9 cellular contexts compared by ENCODE assay signal in genomic region chr10:22325272-22325947, GRCh38. TPM values are rescaled to one million over a fixed set of nuclear protein-coding genes. Genes with fewer than 3 reads are reported as not detected.
DNase-seq lines count a peak whose midpoint lies in the region; ATAC-seq and TF ChIP-seq lines count a peak whose summit lies in the region.
"Had no signal": no experiment of that assay in that cellular context is flagged by ENCODE, and none has a peak within 500 bp of the region (broad histone marks: within the 10 kb centered on the region; RNA-seq: fewer than 3 reads in every experiment).

No MANE protein-coding gene starts in this region.

- intact Hi-C loops in Panc1 (cut with micrococcal nuclease; ENCODE audit: unreplicated experiment) = no loop called here

- CTCF ChIA-PET in Panc1 (lab: Charles Lee) = no interaction called here

- H3K27ac ChIP-seq in CD4-positive, CD25-positive, alpha-beta regulatory T cell (ENCODE audit: insufficient read depth, low read length, poor library complexity, severe bottlenecking) = peak overlapping the region; percentile 71
- H3K27ac ChIP-seq in Panc1 (ENCODE audit: low read length) (peak overlapping the region; percentile 78), fibroblast of lung (ENCODE audit: insufficient read depth, low read length) (peak overlapping the region; percentile 39), tibial nerve (peak overlapping the region; percentile 60 to 83 (median 78))

- peak overlapping the region; percentile 88 to 96 (median 91) for H3K4me3 Mint-ChIP-seq in CD4-positive, CD25-positive, alpha-beta regulatory T cell

- peaks cover 3% of the 10 kb centered on the region for H4K20me1 ChIP-seq in fibroblast of lung (ENCODE audit: control insufficient read depth, extremely low read depth, insufficient read depth, low read length)

- peaks cover 39% of the 10 kb centered on the region for H3K27me3 Mint-ChIP-seq in CD4-positive, CD25-positive, alpha-beta regulatory T cell

- peak; percentile 73 to 81 (median 80) for DNase-seq in CD4-positive, CD25-positive, alpha-beta regulatory T cell
- no peak for DNase-seq in Panc1 (ENCODE audit: low read depth, low spot score)
- DNase-seq in activated T-helper 9 cell treated with anti-CD3 and anti-CD28 coated beads, Interleukin-2, amount 50 U/mL, for 16 hours (ENCODE audit: low read depth) = peak; percentile 63
- peak; percentile 57 to 73 for DNase-seq in fibroblast of lung (ENCODE audit: low read depth in 2 of 2)
- DNase-seq in myocyte (ENCODE audit: low read depth) = peak; percentile 67
- peak in 1 of 2 donors; percentile 46 for DNase-seq in tibial nerve (ENCODE audit: low spot score in 2 of 2)

- peaks cover 0 to 4% (median 0%) of the 10 kb centered on the region in 7 donors for H3K9me3 Mint-ChIP-seq in CD4-positive, CD25-positive, alpha-beta regulatory T cell

- peaks cover 25 to 44% (median 36%) of the 10 kb centered on the region in 4 donors for H3K4me1 Mint-ChIP-seq in CD4-positive, CD25-positive, alpha-beta regulatory T cell

- peak overlapping the region; percentile 92 for H3K4me2 ChIP-seq in fibroblast of lung (ENCODE audit: extremely low read depth, insufficient read depth, low read length)

- POLR2A ChIA-PET in Panc1 (lab: Charles Lee) = no interaction called here

- peak; percentile 40 to 52 for ATAC-seq in CD4-positive, CD25-positive, alpha-beta regulatory T cell (ENCODE audit: low read depth in 2 of 2)
- ATAC-seq in GM19351 (IDR thresholded peaks at IDR 0.05; ENCODE audit: unreplicated experiment) (peak; percentile 45), HG03378 (IDR thresholded peaks at IDR 0.05; ENCODE audit: unreplicated experiment) (peak; percentile 50), Panc1 (peak; percentile 80)

- no peak for TF ChIP-seq POLR2A in tibial nerve (IDR thresholded peaks at IDR 0.05)

- peaks cover 37% of the 10 kb centered on the region for H3K4me1 ChIP-seq in CD4-positive, CD25-positive, alpha-beta regulatory T cell (ENCODE audit: control insufficient read depth, insufficient read depth, low read length, poor library complexity, severe bottlenecking)
- peaks cover 19% of the 10 kb centered on the region for H3K4me1 ChIP-seq in Panc1 (ENCODE audit: control insufficient read depth, insufficient read depth, low read length)
- H3K4me1 ChIP-seq in fibroblast of lung (ENCODE audit: control insufficient read depth, extremely low read depth, insufficient read depth, low read length) = no peaks in the 10 kb centered on the region
- peaks cover 0 to 40% (median 20%) of the 10 kb centered on the region in 4 donors for H3K4me1 ChIP-seq in tibial nerve

- peak overlapping the region; percentile 42 to 94 (median 89) for H3K27ac Mint-ChIP-seq in CD4-positive, CD25-positive, alpha-beta regulatory T cell

- TF ChIP-seq EP300 in tibial nerve (IDR thresholded peaks at IDR 0.05) = peak in 1 of 2 donors; percentile 11

- 0 to 1% methylated on average over 20 to 24 of the region's 82 CpGs for WGBS in tibial nerve, 2 donors

- TF ChIP-seq CTCF in Panc1 (IDR thresholded peaks at IDR 0.05) (no peak), fibroblast of lung (conservative IDR thresholded peaks at IDR 0.05 in 1 of 2, IDR thresholded peaks at IDR 0.05 in 1 of 2; ENCODE audit: low read depth in 1 of 2, low read length in 2 of 2) (no peak), tibial nerve (IDR thresholded peaks at IDR 0.05) (peak in 1 of 5 experiments; percentile 10)

- BruUV-seq in Panc1 (replicated peaks; lab: Mats Ljungman, UMichigan) = no TSS peak

- H3K9ac ChIP-seq in fibroblast of lung (ENCODE audit: insufficient read depth, low read length) = peak overlapping the region; percentile 55

- in situ Hi-C loops in Panc1 (cut with HindIII; ENCODE audit: low pct_unique_long_range_greater_than_20kb, low sequenced_read_pairs) = no loop called here

- H3K27me3 ChIP-seq in CD4-positive, CD25-positive, alpha-beta regulatory T cell (ENCODE audit: control insufficient read depth, insufficient read depth, low read length) = peaks cover 15% of the 10 kb centered on the region
- H3K27me3 ChIP-seq in Panc1 (ENCODE audit: control insufficient read depth, insufficient read depth, low read length) (no peaks in the 10 kb centered on the region; the same call in 1 of the 2 replicates), fibroblast of lung (ENCODE audit: control insufficient read depth, insufficient read depth, low read length) (peaks cover 20% of the 10 kb centered on the region), tibial nerve (no peaks in the 10 kb centered on the region)

- H3K79me2 ChIP-seq in fibroblast of lung (ENCODE audit: control insufficient read depth, insufficient read depth, low read length) = peaks cover 4% of the 10 kb centered on the region

- H2AFZ ChIP-seq in fibroblast of lung (ENCODE audit: low read length) = peak overlapping the region; percentile 45

- peaks cover 14% of the 10 kb centered on the region for H3K36me3 ChIP-seq in CD4-positive, CD25-positive, alpha-beta regulatory T cell (ENCODE audit: control insufficient read depth, insufficient read depth, low read length)
- H3K36me3 ChIP-seq in Panc1 (ENCODE audit: control insufficient read depth, insufficient read depth, low read length) (peaks cover 21% of the 10 kb centered on the region), fibroblast of lung (ENCODE audit: control insufficient read depth, insufficient read depth, low read length) (peaks cover 3% of the 10 kb centered on the region), tibial nerve (peaks cover 0 to 32% (median 5%) of the 10 kb centered on the region in 3 donors)

- peaks cover 12% of the 10 kb centered on the region for H3K36me3 Mint-ChIP-seq in CD4-positive, CD25-positive, alpha-beta regulatory T cell

- H3K9me3 ChIP-seq in CD4-positive, CD25-positive, alpha-beta regulatory T cell (ENCODE audit: control insufficient read depth in 2 of 2, low read length in 2 of 2) = no peaks in the 10 kb centered on the region
- H3K9me3 ChIP-seq in Panc1 (ENCODE audit: control insufficient read depth, insufficient read depth, low read depth, low read length) = no peaks in the 10 kb centered on the region
- no peaks in the 10 kb centered on the region for H3K9me3 ChIP-seq in fibroblast of lung (ENCODE audit: control insufficient read depth, insufficient read depth, low read depth, low read length)
- H3K9me3 ChIP-seq in tibial nerve = no peaks in the 10 kb centered on the region

- peak overlapping the region; percentile 90 for H3K4me3 ChIP-seq in CD4-positive, CD25-positive, alpha-beta regulatory T cell (ENCODE audit: low read depth, low read length)
- peak overlapping the region; percentile 56 to 75 for H3K4me3 ChIP-seq in Panc1 (ENCODE audit: low read depth in 2 of 2, low read length in 2 of 2)
- peak overlapping the region; percentile 63 to 74 (median 70) for H3K4me3 ChIP-seq in fibroblast of lung (replicated peaks in 1 of 4; ENCODE audit: control extremely low read depth in 1 of 4, insufficient read depth in 1 of 4, low read depth in 3 of 4, low read length in 4 of 4)
- H3K4me3 ChIP-seq in tibial nerve = peak overlapping the region; percentile 56 to 68 (median 58)

RNA-seq across cellular contexts. Expression of gene BMI1, which starts 4.5 kb away (rescaled TPM):
- 35.3 TPM for total RNA-seq in CD4-positive, CD25-positive, alpha-beta regulatory T cell
- 10 to 100 TPM; 27.0 to 35.3 (median 31.0) TPM for polyA plus RNA-seq in CD4-positive, CD25-positive, alpha-beta regulatory T cell
- 55.1 TPM for total RNA-seq in Panc1 (2021; ENCODE audit: unreplicated experiment)
- polyA plus RNA-seq in Panc1 (2012; ENCODE audit: insufficient read length) = 27.4 TPM
- 41.6 and 53.2 TPM in 2 replicates for total RNA-seq in fibroblast of lung
- 30.6 and 44.3 TPM in 2 replicates for polyA plus RNA-seq in fibroblast of lung
- polyA plus RNA-seq in fibroblast of lung (2012) = 33.8 and 42.1 TPM in 2 replicates
- 22.7 and 28.6 TPM in 2 replicates for polyA minus RNA-seq in fibroblast of lung (ENCODE audit: low replicate concordance)
- total RNA-seq in myocyte = 63.3 and 65.6 TPM in 2 replicates
- polyA plus RNA-seq in myocyte (2012) = 28.6 TPM
- total RNA-seq in tibial nerve = 100 to 1,000 TPM in 1 of 4 donors, 10 to 100 TPM in 3; 60.8 to 109 (median 67.8) TPM

RNA-seq across cellular contexts. Expression of gene COMMD3, which starts 9.2 kb away (rescaled TPM):
- 30.6 TPM for total RNA-seq in CD4-positive, CD25-positive, alpha-beta regulatory T cell
- 10 to 100 TPM; 85.3 to 99.8 (median 93.6) TPM for polyA plus RNA-seq in CD4-positive, CD25-positive, alpha-beta regulatory T cell
- total RNA-seq in Panc1 (2021; ENCODE audit: unreplicated experiment) = 35.6 TPM
- polyA plus RNA-seq in Panc1 (2012; ENCODE audit: insufficient read length) = 28.6 TPM
- total RNA-seq in fibroblast of lung = 42.3 and 54.2 TPM in 2 replicates
- polyA plus RNA-seq in fibroblast of lung = 39.0 and 39.6 TPM in 2 replicates
- polyA plus RNA-seq in fibroblast of lung (2012) = 43.7 and 50.3 TPM in 2 replicates
- 4.7 TPM in 1 of 2 replicates, not detected in the other for polyA minus RNA-seq in fibroblast of lung (ENCODE audit: low replicate concordance)
- total RNA-seq in myocyte = 50.9 and 96.0 TPM in 2 replicates
- polyA plus RNA-seq in myocyte (2012) = 57.0 TPM
- 10 to 100 TPM; 17.2 to 28.2 (median 23.8) TPM for total RNA-seq in tibial nerve

RNA-seq across cellular contexts. Expression of gene SPAG6, which starts 19.9 kb away (rescaled TPM):
- total RNA-seq in CD4-positive, CD25-positive, alpha-beta regulatory T cell = not detected
- under 1 TPM in 2 of 4 donors, not detected in 2; 0.15 to 0.18 TPM for polyA plus RNA-seq in CD4-positive, CD25-positive, alpha-beta regulatory T cell
- total RNA-seq in Panc1 (2021; ENCODE audit: unreplicated experiment) = not detected
- polyA plus RNA-seq in Panc1 (2012; ENCODE audit: insufficient read length) = not detected
- total RNA-seq in fibroblast of lung = under 0.01 TPM in 1 of 2 replicates, not detected in the other
- not detected in 2 replicates for polyA plus RNA-seq in fibroblast of lung
- polyA plus RNA-seq in fibroblast of lung (2012) = not detected in 2 replicates
- not detected in 2 replicates for polyA minus RNA-seq in fibroblast of lung (ENCODE audit: low replicate concordance)
- total RNA-seq in myocyte = not detected in 2 replicates
- polyA plus RNA-seq in myocyte (2012) = not detected
- not detected for total RNA-seq in tibial nerve
- total RNA-seq: NCI-H460 had no signal
